In genomic region chr11:57675176-57675941, GRCh38 we compare ENCODE assay signal across 19 cellular contexts. TPM values are rescaled to one million over a fixed set of nuclear protein-coding genes. Genes with fewer than 3 reads are reported as not detected.
DNase-seq lines count a peak whose midpoint lies in the region; ATAC-seq and TF ChIP-seq lines count a peak whose summit lies in the region.
"Had no signal": no experiment of that assay in that cellular context is flagged by ENCODE, and none has a peak within 500 bp of the region (broad histone marks: within the 10 kb centered on the region; RNA-seq: fewer than 3 reads in every experiment).

No MANE protein-coding gene starts in this region.

- H3K9ac ChIP-seq in mesenchymal stem cell (ENCODE audit: low read length): no peak overlapping the region

- no peak overlapping the region for H2BK15ac ChIP-seq in mesenchymal stem cell (ENCODE audit: low read depth, poor library complexity, severe bottlenecking)

- H3K4ac ChIP-seq in mesenchymal stem cell (ENCODE audit: low read depth in 1 of 2, low read length in 2 of 2): no peak overlapping the region

- peaks cover 19% of the 10 kb centered on the region for H3K79me1 ChIP-seq in mesenchymal stem cell (replicated peaks; ENCODE audit: low read length, poor library complexity, severe bottlenecking)

- H3K36me3 ChIP-seq in mesenchymal stem cell (ENCODE audit: control insufficient read depth in 1 of 2, insufficient read depth in 2 of 2, low read depth in 1 of 2, low read length in 2 of 2) (peaks cover 21 to 67% of the 10 kb centered on the region in 2 experiments), vagina (peaks cover 0 to 26% of the 10 kb centered on the region in 2 donors), upper lobe of left lung (peaks cover 11 to 62% (median 36%) of the 10 kb centered on the region in 4 donors)

- no peaks in the 10 kb centered on the region for H3K27me3 Mint-ChIP-seq in natural killer cell (ENCODE audit: low read depth in 2 of 2)
- H3K27me3 Mint-ChIP-seq in natural killer cell treated with Interleukin-12 subunit alpha and Interleukin-12 subunit beta and Interleukin-15 and Interleukin-18, amount 100 ng/mL, for 72 hours: no peaks in the 10 kb centered on the region
- H3K27me3 Mint-ChIP-seq in osteocyte (ENCODE audit: unreplicated experiment): no peaks in the 10 kb centered on the region
- H3K27me3 Mint-ChIP-seq: T-helper 17 cell had no signal

- H3K27me3 ChIP-seq in mesenchymal stem cell (ENCODE audit: control insufficient read depth in 1 of 2, insufficient read depth in 1 of 2, low read length in 2 of 2): no peaks in the 10 kb centered on the region
- no peaks in the 10 kb centered on the region for H3K27me3 ChIP-seq in vagina
- no peaks in the 10 kb centered on the region for H3K27me3 ChIP-seq in upper lobe of left lung
- H3K27me3 ChIP-seq: MG63 had no signal

- H2BK5ac ChIP-seq in mesenchymal stem cell (ENCODE audit: low read depth, low read length, poor library complexity, severe bottlenecking): no peak overlapping the region

- TF ChIP-seq CTCF in natural killer cell (IDR thresholded peaks at IDR 0.05) (no peak), VCaP (conservative IDR thresholded peaks at IDR 0.05) (no peak), vagina (IDR thresholded peaks at IDR 0.05) (no peak), osteocyte (IDR thresholded peaks at IDR 0.05) (no peak), upper lobe of left lung (IDR thresholded peaks at IDR 0.05) (no peak)

- H4K8ac ChIP-seq in mesenchymal stem cell (ENCODE audit: low read length): no peak overlapping the region

- H3K9me3 ChIP-seq in mesenchymal stem cell (ENCODE audit: control insufficient read depth, low read length): no peaks in the 10 kb centered on the region
- no peaks in the 10 kb centered on the region for H3K9me3 ChIP-seq in vagina
- no peaks in the 10 kb centered on the region for H3K9me3 ChIP-seq in upper lobe of left lung
- H3K9me3 ChIP-seq: MG63 had no signal

- H4K91ac ChIP-seq in mesenchymal stem cell (ENCODE audit: low read length): no peak overlapping the region

- peak overlapping the region; percentile 46 for H3K27ac ChIP-seq in VCaP
- peak overlapping the region; percentile 80 for H3K27ac ChIP-seq in mesenchymal stem cell (ENCODE audit: low read length, poor library complexity, severe bottlenecking)
- H3K27ac ChIP-seq in vagina: peak overlapping the region; percentile 53
- H3K27ac ChIP-seq in upper lobe of left lung: no peak overlapping the region

- TF ChIP-seq POLR2A in vagina (IDR thresholded peaks at IDR 0.05): no peak
- TF ChIP-seq POLR2A in upper lobe of left lung (IDR thresholded peaks at IDR 0.05): no peak

- H3K27ac Mint-ChIP-seq in natural killer cell (peak overlapping the region; percentile 26 to 67), osteocyte (ENCODE audit: unreplicated experiment) (no peak overlapping the region)
- peak overlapping the region in 1 of 2 donors; percentile 35 for H3K27ac Mint-ChIP-seq in natural killer cell treated with Interleukin-12 subunit alpha and Interleukin-12 subunit beta and Interleukin-15 and Interleukin-18, amount 100 ng/mL, for 72 hours

- H3K4me3 ChIP-seq in mesenchymal stem cell (ENCODE audit: insufficient read depth in 1 of 2, low read depth in 1 of 2, low read length in 2 of 2) (no peak overlapping the region), vagina (no peak overlapping the region), upper lobe of left lung (no peak overlapping the region)
- H3K4me3 ChIP-seq: MG63 had no signal

- H3K23ac ChIP-seq in mesenchymal stem cell (ENCODE audit: low read length in 2 of 2): no peak overlapping the region

- no peak overlapping the region for H3K14ac ChIP-seq in mesenchymal stem cell (ENCODE audit: low read length in 2 of 2)

- H3K4me3 Mint-ChIP-seq in natural killer cell: no peak overlapping the region
- H3K4me3 Mint-ChIP-seq in natural killer cell treated with Interleukin-12 subunit alpha and Interleukin-12 subunit beta and Interleukin-15 and Interleukin-18, amount 100 ng/mL, for 72 hours: no peak overlapping the region
- no peak overlapping the region for H3K4me3 Mint-ChIP-seq in osteocyte (ENCODE audit: unreplicated experiment)
- H3K4me3 Mint-ChIP-seq: T-helper 17 cell had no signal

- peak overlapping the region; percentile 16 for H2AK5ac ChIP-seq in mesenchymal stem cell (ENCODE audit: low read length, severe bottlenecking)

- H3K4me2 ChIP-seq in mesenchymal stem cell (ENCODE audit: low read length, poor library complexity, severe bottlenecking): peak overlapping the region; percentile 4

- H3K9me3 Mint-ChIP-seq in natural killer cell (no peaks in the 10 kb centered on the region), osteocyte (ENCODE audit: unreplicated experiment) (no peaks in the 10 kb centered on the region)
- H3K9me3 Mint-ChIP-seq in natural killer cell treated with Interleukin-12 subunit alpha and Interleukin-12 subunit beta and Interleukin-15 and Interleukin-18, amount 100 ng/mL, for 72 hours: no peaks in the 10 kb centered on the region

- TF ChIP-seq EP300 in upper lobe of left lung (IDR thresholded peaks at IDR 0.05): no peak

- H3K18ac ChIP-seq in mesenchymal stem cell (ENCODE audit: low read depth in 1 of 2, low read length in 2 of 2): no peak overlapping the region

- WGBS in mesenchymal stem cell: 87% methylated on average over 2 of the region's 3 CpGs
- 77 to 79% methylated on average over 3 of the region's 3 CpGs for WGBS in upper lobe of left lung, 2 donors

- H2BK12ac ChIP-seq in mesenchymal stem cell (ENCODE audit: low read length in 2 of 2): no peak overlapping the region

- no peak overlapping the region for H2AFZ ChIP-seq in mesenchymal stem cell (ENCODE audit: low read depth, low read length)

- DNase-seq in natural killer cell (no peak), mesenchymal stem cell (no peak), vagina (ENCODE audit: extremely low spot score in 2 of 2) (no peak), osteocyte (ENCODE audit: extremely low spot score, unreplicated experiment) (no peak), NK-92 (lab: John Stamatoyannopoulos, UW; ENCODE audit: unreplicated experiment) (no peak), upper lobe of left lung (no peak)
- no peak for DNase-seq in natural killer cell treated with Interleukin-12 subunit alpha and Interleukin-12 subunit beta and Interleukin-15 and Interleukin-18, amount 100 ng/mL, for 72 hours (ENCODE audit: low spot score)
- DNase-seq: activated CD4-positive, alpha-beta T cell treated with anti-CD3 and anti-CD28 coated beads for 4 hours; AML-193; effector CD8-positive, alpha-beta T cell; EL; foreskin melanocyte; MG63; NCI-H1930; NCI-H748 treated with DMSO at 0.1 percent for 48 hours; RPMI8226; small intestine; T-helper 17 cell had no signal

- H3K4me1 ChIP-seq in mesenchymal stem cell (ENCODE audit: control insufficient read depth, insufficient read depth, low read depth, low read length): peaks cover 3% of the 10 kb centered on the region
- peaks cover 75% of the 10 kb centered on the region for H3K4me1 ChIP-seq in vagina
- H3K4me1 ChIP-seq in upper lobe of left lung: peaks cover 23 to 29% (median 26%) of the 10 kb centered on the region in 4 donors

- no peak for ATAC-seq in natural killer cell
- ATAC-seq in natural killer cell treated with Interleukin-12 subunit alpha and Interleukin-12 subunit beta and Interleukin-15 and Interleukin-18, amount 100 ng/mL, for 72 hours: no peak
- ATAC-seq in upper lobe of left lung (ENCODE audit: low FRiP score in 2 of 2): no peak
- ATAC-seq: T-helper 17 cell had no signal

- peaks cover 52 to 55% of the 10 kb centered on the region in 2 donors for H3K4me1 Mint-ChIP-seq in natural killer cell
- peaks cover 36% of the 10 kb centered on the region in 2 donors for H3K4me1 Mint-ChIP-seq in natural killer cell treated with Interleukin-12 subunit alpha and Interleukin-12 subunit beta and Interleukin-15 and Interleukin-18, amount 100 ng/mL, for 72 hours (ENCODE audit: low read depth in 2 of 2)
- peaks cover 4% of the 10 kb centered on the region for H3K4me1 Mint-ChIP-seq in osteocyte (ENCODE audit: unreplicated experiment)

- no peak overlapping the region for H2BK120ac ChIP-seq in mesenchymal stem cell (ENCODE audit: low read depth, low read length)

- intact Hi-C loops in natural killer cell (cut with micrococcal nuclease): no loop called here
- intact Hi-C loops in vagina (cut with DNase I): no loop called here

- peaks cover 8% of the 10 kb centered on the region for H3K36me3 Mint-ChIP-seq in natural killer cell
- peaks cover 20% of the 10 kb centered on the region for H3K36me3 Mint-ChIP-seq in natural killer cell treated with Interleukin-12 subunit alpha and Interleukin-12 subunit beta and Interleukin-15 and Interleukin-18, amount 100 ng/mL, for 72 hours
- H3K36me3 Mint-ChIP-seq in osteocyte (ENCODE audit: unreplicated experiment): peaks cover 28% of the 10 kb centered on the region

RNA-seq across cellular contexts. Expression of gene ZDHHC5, which starts 7.4 kb away (rescaled TPM):
- total RNA-seq in natural killer cell (10 to 100 TPM; 46.1 to 64.0 (median 55.5) TPM), vagina (46.2 TPM), osteocyte (60.5 and 78.0 TPM in 2 replicates), upper lobe of left lung (10 to 100 TPM; 45.1 to 81.9 (median 58.7) TPM)
- total RNA-seq in natural killer cell treated with Interleukin-12 subunit alpha and Interleukin-12 subunit beta and Interleukin-15 and Interleukin-18, amount 100 ng/mL, for 72 hours: 10 to 100 TPM; 66.2 to 91.9 TPM
- polyA plus RNA-seq in mesenchymal stem cell (2013, experiment 1 of 2): 58.6 TPM
- 58.4 TPM for polyA plus RNA-seq in mesenchymal stem cell (2013, experiment 2 of 2)

RNA-seq across cellular contexts. Expression of gene CLP1, which starts 17.8 kb away (rescaled TPM):
- total RNA-seq in natural killer cell: 10 to 100 TPM; 18.5 to 23.1 (median 22.8) TPM
- total RNA-seq in natural killer cell treated with Interleukin-12 subunit alpha and Interleukin-12 subunit beta and Interleukin-15 and Interleukin-18, amount 100 ng/mL, for 72 hours: 10 to 100 TPM; 16.5 to 23.0 TPM
- polyA plus RNA-seq in mesenchymal stem cell (2013, experiment 1 of 2): 8.2 TPM
- polyA plus RNA-seq in mesenchymal stem cell (2013, experiment 2 of 2): 8.8 TPM
- total RNA-seq in vagina: 10.8 TPM
- total RNA-seq in osteocyte: 12.6 and 14.4 TPM in 2 replicates
- 10 to 100 TPM; 10.5 to 16.9 (median 13.4) TPM for total RNA-seq in upper lobe of left lung

RNA-seq across cellular contexts. Expression of gene YPEL4, which starts 25.6 kb away (rescaled TPM):
- 1 to 10 TPM; 1.2 to 1.3 (median 1.2) TPM for total RNA-seq in natural killer cell
- total RNA-seq in natural killer cell treated with Interleukin-12 subunit alpha and Interleukin-12 subunit beta and Interleukin-15 and Interleukin-18, amount 100 ng/mL, for 72 hours: not detected
- 0.43 TPM for polyA plus RNA-seq in mesenchymal stem cell (2013, experiment 1 of 2)
- polyA plus RNA-seq in mesenchymal stem cell (2013, experiment 2 of 2): 0.42 TPM
- 2.7 TPM for total RNA-seq in vagina
- 0.24 and 0.35 TPM in 2 replicates for total RNA-seq in osteocyte
- total RNA-seq in upper lobe of left lung: 1 to 10 TPM in 5 of 6 donors, under 1 TPM in 1; 0.91 to 8.4 (median 3.5) TPM

RNA-seq across cellular contexts. Expression of gene MED19, which starts 36.7 kb away (rescaled TPM):
- total RNA-seq in natural killer cell (10 to 100 TPM; 11.0 to 15.1 (median 13.3) TPM), vagina (18.4 TPM), osteocyte (18.5 and 20.4 TPM in 2 replicates), upper lobe of left lung (10 to 100 TPM in 5 of 6 donors, 1 to 10 TPM in 1; 7.4 to 14.9 (median 13.5) TPM)
- total RNA-seq in natural killer cell treated with Interleukin-12 subunit alpha and Interleukin-12 subunit beta and Interleukin-15 and Interleukin-18, amount 100 ng/mL, for 72 hours: 10 to 100 TPM in 1 of 2 donors, 1 to 10 TPM in 1; 7.0 to 17.0 TPM
- 40.1 TPM for polyA plus RNA-seq in mesenchymal stem cell (2013, experiment 1 of 2)
- 39.8 TPM for polyA plus RNA-seq in mesenchymal stem cell (2013, experiment 2 of 2)

RNA-seq across cellular contexts. Expression of gene TMX2, which starts 37.0 kb away (rescaled TPM):
- total RNA-seq in natural killer cell: 10 to 100 TPM; 43.6 to 70.4 (median 45.7) TPM
- total RNA-seq in natural killer cell treated with Interleukin-12 subunit alpha and Interleukin-12 subunit beta and Interleukin-15 and Interleukin-18, amount 100 ng/mL, for 72 hours: 10 to 100 TPM; 77.3 to 96.9 TPM
- 60.2 TPM for polyA plus RNA-seq in mesenchymal stem cell (2013, experiment 1 of 2)
- polyA plus RNA-seq in mesenchymal stem cell (2013, experiment 2 of 2): 60.1 TPM
- 44.4 TPM for total RNA-seq in vagina
- total RNA-seq in osteocyte: 61.9 and 62.2 TPM in 2 replicates
- 10 to 100 TPM; 16.2 to 67.3 (median 53.1) TPM for total RNA-seq in upper lobe of left lung

Comparison
In these comparisons a context has a peak if more than half of its experiments do, and no peak if none do; other contexts are left out.
1. H3K27ac ChIP-seq: peak in VCaP (single experiment), mesenchymal stem cell (single experiment) and vagina (single experiment); none in upper lobe of left lung (0 of 4).